ENCODE assay signal across 17 cellular contexts in the genomic region with DNA sequence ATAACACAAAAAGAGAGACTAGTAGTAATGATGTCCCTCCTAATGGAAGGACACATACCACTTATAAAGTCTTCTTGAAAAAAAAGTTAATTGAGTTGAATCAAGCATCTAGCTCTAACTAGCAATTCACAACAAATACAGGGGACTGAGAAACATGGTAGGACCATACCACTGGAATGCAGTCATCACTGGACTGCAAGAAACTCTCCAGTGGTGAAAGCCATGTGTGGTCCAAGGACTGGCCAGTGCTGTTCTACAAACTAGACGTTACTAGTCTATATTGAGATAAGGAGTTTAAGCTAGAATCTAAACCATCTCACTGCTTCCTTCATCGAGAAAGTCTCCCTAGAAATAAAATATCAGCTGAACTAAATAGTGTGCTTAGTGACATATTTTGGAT.
"Had no signal": no experiment of that assay in that cellular context is flagged by ENCODE, and none has a peak within 500 bp of the region (broad histone marks: within the 10 kb centered on the region; RNA-seq: fewer than 3 reads in every experiment).

No MANE protein-coding gene starts in this region.

- H3K36me3 ChIP-seq: sigmoid colon, tibial artery had no signal

- H3K27me3 ChIP-seq: sigmoid colon, tibial artery had no signal

- H3K9me3 ChIP-seq: sigmoid colon, tibial artery had no signal

- H3K4me3 ChIP-seq: sigmoid colon, tibial artery had no signal

- DNase-seq: activated CD4-positive, alpha-beta memory T cell treated with anti-CD3 and anti-CD28 coated beads for 36 hours; activated CD4-positive, alpha-beta T cell treated with anti-CD3 and anti-CD28 coated beads for 36 hours; activated CD8-positive, alpha-beta memory T cell treated with anti-CD3 and anti-CD28 coated beads, Interleukin-2, amount 10 ng/mL, durations not matched to agents 7 days and 5 days; activated naive CD4-positive, alpha-beta T cell treated with anti-CD3 and anti-CD28 coated beads for 36 hours; activated T-cell treated with anti-CD3 and anti-CD28 coated beads, Interleukin-2, amount 50 U/mL, for 1 hour; aorta; cerebellar nuclear complex; effector CD8-positive, alpha-beta T cell; left cardiac atrium; mesendoderm; posterior cingulate gyrus; sigmoid colon; stimulated activated CD8-positive, alpha-beta memory T cell treated with anti-CD3 and anti-CD28 coated beads, Interleukin-4, amount 100 ng/mL, for 48 hours; stimulated activated naive CD4-positive, alpha-beta T cell; substantia nigra; SW 1271; tibial artery had no signal
